Comparison of ENCODE assay signal across 16 cellular contexts in genomic region chr17:57365420-57365819, GRCh38.
DNase-seq lines count a peak whose midpoint lies in the region; ATAC-seq, FAIRE-seq and TF ChIP-seq lines count a peak whose summit lies in the region.
"Had no signal": no experiment of that assay in that cellular context is flagged by ENCODE, and none has a peak within 500 bp of the region (broad histone marks: within the 10 kb centered on the region; RNA-seq: fewer than 3 reads in every experiment).

No MANE protein-coding gene starts in this region.

- H2BK15ac ChIP-seq in H1 (ENCODE audit: low read length): no peak overlapping the region

- H4K20me1 ChIP-seq in Karpas-422 (ENCODE audit: insufficient read depth, low read depth, low read length) (no peaks in the 10 kb centered on the region), H1 (replicated peaks in 1 of 2; ENCODE audit: control insufficient read depth in 1 of 2, insufficient read depth in 2 of 2, low read length in 2 of 2) (peaks cover 2 to 12% of the 10 kb centered on the region in 2 experiments), neural progenitor cell (ENCODE audit: low read depth) (peaks cover 74% of the 10 kb centered on the region)

- H2AFZ ChIP-seq in Karpas-422 (ENCODE audit: low read length): no peak overlapping the region
- H2AFZ ChIP-seq in H1 (ENCODE audit: low read length): no peak overlapping the region
- no peak overlapping the region for H2AFZ ChIP-seq in neural progenitor cell (replicated peaks)

- no peak overlapping the region for H4K5ac ChIP-seq in H1 (ENCODE audit: insufficient read length, low read depth, low read length)

- H3K36me3 Mint-ChIP-seq in neural progenitor cell: peaks cover 33% of the 10 kb centered on the region

- H3K79me2 ChIP-seq in Karpas-422 (ENCODE audit: low read length): peaks cover 100% of the 10 kb centered on the region
- H3K79me2 ChIP-seq in H1 (ENCODE audit: control insufficient read depth in 1 of 2, insufficient read depth in 2 of 2, low read length in 2 of 2): peaks cover 0 to 63% of the 10 kb centered on the region in 2 experiments; a peak in 3 of 4 replicates
- peaks cover 99% of the 10 kb centered on the region for H3K79me2 ChIP-seq in neural progenitor cell (ENCODE audit: low read depth)

- no peak overlapping the region for H4K91ac ChIP-seq in H1 (replicated peaks; ENCODE audit: insufficient read length, low read length)

- H2AK5ac ChIP-seq in H1 (ENCODE audit: low read depth, low read length): no peak overlapping the region

- H3K4me3 Mint-ChIP-seq in neural progenitor cell: no peak overlapping the region
- H3K4me3 Mint-ChIP-seq: effector memory CD8-positive, alpha-beta T cell had no signal

- no peak overlapping the region for H2BK120ac ChIP-seq in H1 (replicated peaks; ENCODE audit: low read depth, low read length)

- H2BK12ac ChIP-seq in H1 (ENCODE audit: low read depth, low read length): no peak overlapping the region

- 83% methylated on average over 3 of the region's 3 CpGs; no CpG with 5 or more reads in 1 of the 2 experiments for WGBS in H1 (ENCODE audit: extremely low coverage in 1 of 2, insufficient coverage in 1 of 2, insufficient read length in 1 of 2, insufficient replicate concordance in 2 of 2, low coverage in 1 of 2, low lambda C conversion rate in 2 of 2, missing lambda C conversion rate in 1 of 2), 2 experiments

- peaks cover 2% of the 10 kb centered on the region; the same call in 1 of the 2 replicates for H3K36me3 ChIP-seq in Karpas-422 (ENCODE audit: insufficient read depth, low read length)
- H3K36me3 ChIP-seq in H1 (ENCODE audit: control insufficient read depth in 2 of 4, insufficient read depth in 4 of 4, low read length in 3 of 4): no peaks in the 10 kb centered on the region
- no peaks in the 10 kb centered on the region for H3K36me3 ChIP-seq in neural progenitor cell
- H3K36me3 ChIP-seq: thoracic aorta had no signal

- H3K4me3 ChIP-seq in Karpas-422 (ENCODE audit: low read length) (0 out of 2 replicates have a peak overlapping the region, but pooled peaks have one; percentile 17), H1 (ENCODE audit: extremely low read depth in 1 of 4, insufficient read depth in 2 of 4, low read depth in 3 of 4, low read length in 4 of 4) (no peak overlapping the region), neural progenitor cell (no peak overlapping the region)
- H3K4me3 ChIP-seq: mucosa of descending colon, thoracic aorta had no signal

- peak overlapping the region; percentile 46 for H3K9ac ChIP-seq in Karpas-422 (ENCODE audit: low read length)
- H3K9ac ChIP-seq in H1 (replicated peaks in 1 of 4; ENCODE audit: extremely low read depth in 1 of 4, low read depth in 3 of 4, low read length in 3 of 4): no peak overlapping the region
- no peak overlapping the region for H3K9ac ChIP-seq in neural progenitor cell

- peak overlapping the region; percentile 57; the same call in 1 of the 2 replicates for H3K27ac ChIP-seq in C4-2B
- H3K27ac ChIP-seq in Karpas-422 (ENCODE audit: low read length): peak overlapping the region; percentile 86
- no peak overlapping the region for H3K27ac ChIP-seq in H1 (ENCODE audit: low read depth, low read length)
- no peak overlapping the region for H3K27ac ChIP-seq in neural progenitor cell
- H3K27ac ChIP-seq: foreskin keratinocyte, thoracic aorta had no signal

- CTCF ChIA-PET in H1 (lab: Charles Lee; ENCODE audit: partially characterized antibody): interaction anchor here (1.0 to 1.8 kb wide), 3 partner anchors 10 to 122 kb away, joined by 3 to 5 read pairs (median 3); no protein-coding TSS in a partner anchor

- no peak overlapping the region for H4K8ac ChIP-seq in H1 (ENCODE audit: extremely low read depth, insufficient read depth, low read length)

- H3K9me3 ChIP-seq in Karpas-422 (ENCODE audit: low read length): no peaks in the 10 kb centered on the region
- no peaks in the 10 kb centered on the region for H3K9me3 ChIP-seq in H1 (ENCODE audit: insufficient read depth in 2 of 2, low read depth in 1 of 2, low read length in 1 of 2)
- H3K9me3 ChIP-seq in neural progenitor cell (ENCODE audit: low read depth): no peaks in the 10 kb centered on the region
- H3K9me3 ChIP-seq: mucosa of descending colon, thoracic aorta had no signal

- no peak overlapping the region for H3K23ac ChIP-seq in H1 (ENCODE audit: insufficient read length)

- H3K4me1 Mint-ChIP-seq in neural progenitor cell: peaks cover 69% of the 10 kb centered on the region

- TF ChIP-seq POLR2A in H1 (IDR thresholded peaks at IDR 0.05; ENCODE audit: control extremely low read depth in 1 of 2, low read depth in 2 of 2, low read length in 2 of 2): no peak

- H3F3A ChIP-seq in neural progenitor cell (ENCODE audit: low read depth): peaks cover 22% of the 10 kb centered on the region

- no peak overlapping the region for H3K4ac ChIP-seq in H1 (replicated peaks; ENCODE audit: insufficient read length, low read depth, low read length)

- H2BK20ac ChIP-seq in H1 (ENCODE audit: low read length): no peak overlapping the region

- H3K27me3 ChIP-seq in Karpas-422 (ENCODE audit: low read length) (no peaks in the 10 kb centered on the region), H1 (replicated peaks in 1 of 4; ENCODE audit: control insufficient read depth in 3 of 4, extremely low read depth in 1 of 4, insufficient read depth in 3 of 4, low read length in 3 of 4) (no peaks in the 10 kb centered on the region), neural progenitor cell (no peaks in the 10 kb centered on the region)
- H3K27me3 ChIP-seq: foreskin keratinocyte had no signal

- no peaks in the 10 kb centered on the region for H3K23me2 ChIP-seq in H1 (ENCODE audit: low read depth, low read length)

- H3K4me1 ChIP-seq in Karpas-422 (ENCODE audit: low read length): peaks cover 80% of the 10 kb centered on the region
- H3K4me1 ChIP-seq in H1 (replicated peaks in 1 of 4; ENCODE audit: control insufficient read depth in 3 of 4, insufficient read depth in 4 of 4, low read length in 3 of 4): peaks cover 2 to 19% (median 16%) of the 10 kb centered on the region in 4 experiments; a peak in 6 of 7 replicates
- H3K4me1 ChIP-seq in neural progenitor cell: peaks cover 52% of the 10 kb centered on the region

- H3K14ac ChIP-seq in H1 (ENCODE audit: insufficient read length): no peak overlapping the region

- ATAC-seq in HG02870 (IDR thresholded peaks at IDR 0.05; ENCODE audit: unreplicated experiment) (no peak), GM21526 (IDR thresholded peaks at IDR 0.05; ENCODE audit: low FRiP score, unreplicated experiment) (no peak), HG03354 (IDR thresholded peaks at IDR 0.05; ENCODE audit: poor library complexity, severe bottlenecking, unreplicated experiment) (no peak), HG02678 (IDR thresholded peaks at IDR 0.05; ENCODE audit: unreplicated experiment) (no peak)
- ATAC-seq: effector memory CD8-positive, alpha-beta T cell; foreskin keratinocyte; mucosa of descending colon had no signal

- peak overlapping the region; percentile 39 for H3K4me2 ChIP-seq in Karpas-422 (ENCODE audit: low read depth, low read length, poor library complexity, severe bottlenecking)
- no peak overlapping the region for H3K4me2 ChIP-seq in H1 (ENCODE audit: insufficient read depth in 1 of 2, low read depth in 2 of 2, low read length in 2 of 2)
- no peak overlapping the region for H3K4me2 ChIP-seq in neural progenitor cell

- no peak for TF ChIP-seq CTCF in C4-2B (conservative IDR thresholded peaks at IDR 0.05)
- no peak for TF ChIP-seq CTCF in H1 (IDR thresholded peaks at IDR 0.05; ENCODE audit: control extremely low read depth in 1 of 3, insufficient read depth in 1 of 3, low read depth in 1 of 3, low read length in 3 of 3)
- no peak for TF ChIP-seq CTCF in neural progenitor cell (IDR thresholded peaks at IDR 0.05)

- peaks cover 3% of the 10 kb centered on the region for H3K27me3 Mint-ChIP-seq in neural progenitor cell (ENCODE audit: insufficient read depth, low read depth)
- H3K27me3 Mint-ChIP-seq: CD4-positive, CD25-positive, alpha-beta regulatory T cell; effector memory CD8-positive, alpha-beta T cell had no signal

- no peak for TF ChIP-seq RAD21 in H1 (IDR thresholded peaks at IDR 0.05 in 1 of 2, conservative IDR thresholded peaks at IDR 0.05 in 1 of 2; ENCODE audit: low read depth in 2 of 2, low read length in 2 of 2)

- TF ChIP-seq EP300 in H1 (IDR thresholded peaks at IDR 0.05; ENCODE audit: borderline replicate concordance in 1 of 2, low read depth in 2 of 2, low read length in 2 of 2): no peak

- peak overlapping the region; percentile 15 for H3K27ac Mint-ChIP-seq in neural progenitor cell
- H3K27ac Mint-ChIP-seq: effector memory CD8-positive, alpha-beta T cell had no signal

- H3K18ac ChIP-seq in H1 (ENCODE audit: extremely low read depth, low read length): 0 out of 2 replicates have a peak overlapping the region, but pooled peaks have one; percentile 13

- FAIRE-seq in H1 (lab: Jason Lieb, UNC): no peak
- FAIRE-seq: bronchial epithelial cell had no signal

- DNase-seq in Karpas-422: no peak
- DNase-seq in H1 (ENCODE audit: low read depth in 1 of 2, low spot score in 2 of 2): no peak
- DNase-seq in neural progenitor cell (ENCODE audit: low spot score): no peak
- DNase-seq: activated naive CD4-positive, alpha-beta T cell treated with Interleukin-2 at 50 U/mL for 16 hours; CD4-positive, CD25-positive, alpha-beta regulatory T cell; effector memory CD8-positive, alpha-beta T cell; foreskin keratinocyte; mucosa of descending colon; MV-4-11 had no signal

- peaks cover 6% of the 10 kb centered on the region for H3K79me1 ChIP-seq in H1 (ENCODE audit: low read depth, low read length)

- no peaks in the 10 kb centered on the region for H3K9me3 Mint-ChIP-seq in neural progenitor cell
- H3K9me3 Mint-ChIP-seq: CD4-positive, CD25-positive, alpha-beta regulatory T cell; effector memory CD8-positive, alpha-beta T cell had no signal

- H3K9me2 ChIP-seq in Karpas-422 (replicated peaks; ENCODE audit: insufficient read depth, low read length): no peaks in the 10 kb centered on the region

- H2BK5ac ChIP-seq in H1 (ENCODE audit: low read depth, low read length): no peak overlapping the region

- H3K56ac ChIP-seq in H1 (replicated peaks; ENCODE audit: insufficient read length, low read depth, low read length): no peak overlapping the region

- POLR2A ChIA-PET in H1 (lab: Charles Lee; ENCODE audit: partially characterized antibody): interaction anchor here (0.6 to 1.2 kb wide), 4 partner anchors 8 to 81 kb away, joined by 3 to 5 read pairs (median 3); no protein-coding TSS in a partner anchor

TF ChIP-seq in H1, 55 proteins besides CTCF, POLR2A, EP300 and RAD21 (continues in another document):
- TF ChIP-seq SIRT6 (IDR thresholded peaks at IDR 0.05; ENCODE audit: low read length): no peak
- no peak for TF ChIP-seq PHF8 (conservative IDR thresholded peaks at IDR 0.05; ENCODE audit: low read depth, low read length)
- TF ChIP-seq GTF2F1 (IDR thresholded peaks at IDR 0.05; ENCODE audit: borderline replicate concordance, low read depth, low read length): no peak
- no peak for TF ChIP-seq SP2 (IDR thresholded peaks at IDR 0.05; ENCODE audit: low read length)
- no peak for TF ChIP-seq CHD1 (IDR thresholded peaks at IDR 0.05; ENCODE audit: low read depth, low read length)
- no peak for TF ChIP-seq JUND (IDR thresholded peaks at IDR 0.05; ENCODE audit: low read length)
- TF ChIP-seq FOSL1 (IDR thresholded peaks at IDR 0.05; ENCODE audit: insufficient read depth, low read depth, low read length): no peak
- TF ChIP-seq POLR2AphosphoS5 (IDR thresholded peaks at IDR 0.05; ENCODE audit: low read depth, low read length): no peak
- no peak for TF ChIP-seq RXRA (IDR thresholded peaks at IDR 0.05; ENCODE audit: insufficient read depth, low read depth, low read length)

Comparison
In these comparisons a context has a peak if more than half of its experiments do, and no peak if none do; other contexts are left out.
1. H3K27ac ChIP-seq: peak in C4-2B (single experiment) and Karpas-422 (single experiment); none in H1 (single experiment) and neural progenitor cell (single experiment).